ENCODE assay signal across 27 cellular contexts in genomic region chr21:39696196-39696595, GRCh38. TPM values are rescaled to one million over a fixed set of nuclear protein-coding genes. Genes with fewer than 3 reads are reported as not detected.
"Had no signal": no experiment of that assay in that cellular context is flagged by ENCODE, and none has a peak within 500 bp of the region (broad histone marks: within the 10 kb centered on the region; RNA-seq: fewer than 3 reads in every experiment).

No MANE protein-coding gene starts in this region.

- H3K36me3 ChIP-seq: neutrophil, pancreas, right lobe of liver, sigmoid colon, suprapubic skin, tibial artery, transverse colon, upper lobe of right lung, vagina had no signal

- H3K27ac ChIP-seq: neutrophil, pancreas, psoas muscle, right lobe of liver, sigmoid colon, suprapubic skin, testis, tibial artery, transverse colon, upper lobe of right lung, vagina had no signal

- H3K27me3 Mint-ChIP-seq: type B pancreatic cell had no signal

- H3K4me1 ChIP-seq: psoas muscle, right lobe of liver, sigmoid colon, suprapubic skin, testis, tibial artery, upper lobe of right lung, vagina had no signal

- H3K9me3 Mint-ChIP-seq: natural killer cell; nephron progenitor cell; neural crest cell; stimulated activated naive CD8-positive, alpha-beta T cell treated with anti-CD3 and anti-CD28 coated beads, Interleukin-15, amount 100 ng/mL, for 72 hours; type B pancreatic cell had no signal

- H3K36me3 Mint-ChIP-seq: naive thymus-derived CD4-positive, alpha-beta T cell; natural killer cell; stimulated activated effector memory CD8-positive, alpha-beta T cell treated with anti-CD3 and anti-CD28 coated beads, Interleukin-12 subunit alpha, Interleukin-12 subunit beta, amount 100 ng/mL, for 72 hours; type B pancreatic cell had no signal

- DNase-seq: naive thymus-derived CD4-positive, alpha-beta T cell; natural killer cell; nephron progenitor cell; psoas muscle; right cardiac atrium; right lobe of liver; sigmoid colon; stimulated activated CD4-positive, alpha-beta T cell treated with anti-CD3 and anti-CD28 coated beads, Interleukin-15, amount 100 ng/mL, for 24 hours; stimulated activated CD4-positive, alpha-beta T cell treated with anti-CD3 and anti-CD28 coated beads, Interleukin-2, amount 100 ng/mL, for 24 hours; stimulated activated CD4-positive, alpha-beta T cell treated with anti-CD3 and anti-CD28 coated beads, Interleukin-2, amount 100 ng/mL, for 48 hours; stimulated activated CD4-positive, alpha-beta T cell treated with anti-CD3 and anti-CD28 coated beads, Interleukin-4, amount 100 ng/mL, for 24 hours; stimulated activated naive CD4-positive, alpha-beta T cell; stimulated activated naive CD8-positive, alpha-beta T cell treated with anti-CD3 and anti-CD28 coated beads, Interleukin-15, amount 100 ng/mL, for 72 hours; stimulated activated naive CD8-positive, alpha-beta T cell treated with anti-CD3 and anti-CD28 coated beads, Interleukin-15, Interleukin-2, amounts not matched to agents 100 U/mL and 50 U/mL, for 24 hours; tibial artery; upper lobe of right lung had no signal

- H3K9me3 ChIP-seq: neutrophil, pancreas, psoas muscle, right lobe of liver, sigmoid colon, suprapubic skin, testis, tibial artery, transverse colon, upper lobe of right lung, vagina had no signal

- H3K4me3 ChIP-seq: pancreas, psoas muscle, right lobe of liver, sigmoid colon, suprapubic skin, testis, tibial artery, transverse colon, upper lobe of right lung, vagina had no signal

- H3K4me1 Mint-ChIP-seq: naive thymus-derived CD4-positive, alpha-beta T cell; natural killer cell; stimulated activated effector memory CD8-positive, alpha-beta T cell treated with anti-CD3 and anti-CD28 coated beads, Interleukin-12 subunit alpha, Interleukin-12 subunit beta, amount 100 ng/mL, for 72 hours; stimulated activated naive CD8-positive, alpha-beta T cell treated with anti-CD3 and anti-CD28 coated beads, Interleukin-15, amount 100 ng/mL, for 72 hours had no signal

- H3K4me3 Mint-ChIP-seq: naive thymus-derived CD4-positive, alpha-beta T cell; natural killer cell; nephron progenitor cell; neural crest cell; stimulated activated effector memory CD8-positive, alpha-beta T cell treated with anti-CD3 and anti-CD28 coated beads, Interleukin-12 subunit alpha, Interleukin-12 subunit beta, amount 100 ng/mL, for 72 hours; stimulated activated naive CD8-positive, alpha-beta T cell treated with anti-CD3 and anti-CD28 coated beads, Interleukin-15, amount 100 ng/mL, for 72 hours; type B pancreatic cell had no signal

- H3K27me3 ChIP-seq: pancreas, right lobe of liver, sigmoid colon, suprapubic skin, testis, tibial artery, transverse colon, vagina had no signal

- H3K27ac Mint-ChIP-seq: naive thymus-derived CD4-positive, alpha-beta T cell; natural killer cell; nephron progenitor cell; stimulated activated effector memory CD8-positive, alpha-beta T cell treated with anti-CD3 and anti-CD28 coated beads, Interleukin-12 subunit alpha, Interleukin-12 subunit beta, amount 100 ng/mL, for 72 hours; stimulated activated naive CD8-positive, alpha-beta T cell treated with anti-CD3 and anti-CD28 coated beads, Interleukin-15, amount 100 ng/mL, for 72 hours; type B pancreatic cell had no signal

RNA-seq across cellular contexts. Expression of gene IGSF5, which starts 48.8 kb away (rescaled TPM):
- total RNA-seq: naive thymus-derived CD4-positive, alpha-beta T cell; natural killer cell; omental fat pad; osteocyte; psoas muscle; right lobe of liver; upper lobe of right lung; vagina had no signal
- polyA plus RNA-seq: naive thymus-derived CD4-positive, alpha-beta T cell; psoas muscle had no signal
